17 cellular contexts compared by ENCODE assay signal in genomic region chr9:33465096-33465495, GRCh38. TPM values are rescaled to one million over a fixed set of nuclear protein-coding genes. Genes with fewer than 3 reads are reported as not detected.
"Had no signal": no experiment of that assay in that cellular context is flagged by ENCODE, and none has a peak within 500 bp of the region (broad histone marks: within the 10 kb centered on the region; RNA-seq: fewer than 3 reads in every experiment).

No MANE protein-coding gene starts in this region.

- H3K27me3 ChIP-seq: breast epithelium, right atrium auricular region had no signal

- H3K4me1 ChIP-seq: breast epithelium, prostate gland, right atrium auricular region had no signal

- H3K4me3 Mint-ChIP-seq: activated CD4-positive, alpha-beta T cell treated with anti-CD3 and anti-CD28 coated beads, Interleukin-2, amount 10 ng/mL, durations not matched to agents 24 days and 14 days; immature natural killer cell; neural crest cell; stimulated activated naive CD8-positive, alpha-beta T cell treated with anti-CD3 and anti-CD28 coated beads, Interleukin-15, amount 100 ng/mL, for 72 hours had no signal

- H3K27me3 Mint-ChIP-seq: activated CD4-positive, alpha-beta T cell treated with anti-CD3 and anti-CD28 coated beads, Interleukin-2, amount 10 ng/mL, durations not matched to agents 24 days and 14 days; stimulated activated naive CD8-positive, alpha-beta T cell treated with anti-CD3 and anti-CD28 coated beads, Interleukin-15, amount 100 ng/mL, for 72 hours had no signal

- H3K27ac Mint-ChIP-seq: activated CD4-positive, alpha-beta T cell treated with anti-CD3 and anti-CD28 coated beads, Interleukin-2, amount 10 ng/mL, durations not matched to agents 24 days and 14 days had no signal

- H3K4me3 ChIP-seq: breast epithelium, prostate gland, right atrium auricular region had no signal

- ATAC-seq: stimulated activated naive CD8-positive, alpha-beta T cell treated with anti-CD3 and anti-CD28 coated beads, Interleukin-15, amount 100 ng/mL, for 72 hours had no signal

- H3K27ac ChIP-seq: breast epithelium, right atrium auricular region had no signal

- H3K4me1 Mint-ChIP-seq: activated CD4-positive, alpha-beta T cell treated with anti-CD3 and anti-CD28 coated beads, Interleukin-2, amount 10 ng/mL, durations not matched to agents 24 days and 14 days; immature natural killer cell; neural crest cell had no signal

- H3K9me3 Mint-ChIP-seq: activated CD4-positive, alpha-beta T cell treated with anti-CD3 and anti-CD28 coated beads, Interleukin-2, amount 10 ng/mL, durations not matched to agents 24 days and 14 days; immature natural killer cell; neural crest cell; stimulated activated naive CD8-positive, alpha-beta T cell treated with anti-CD3 and anti-CD28 coated beads, Interleukin-15, amount 100 ng/mL, for 72 hours had no signal

- DNase-seq: activated CD4-positive, alpha-beta T cell treated with anti-CD3 and anti-CD28 coated beads, Interleukin-2, amount 10 ng/mL, durations not matched to agents 24 days and 14 days; activated CD8-positive, alpha-beta memory T cell treated with anti-CD3 and anti-CD28 coated beads, Interleukin-2, amount 50 U/mL, for 48 hours; activated T-cell treated with anti-CD3 and anti-CD28 coated beads, Interleukin-2, amount 50 U/mL, for 48 hours; cerebellar nuclear complex; effector CD8-positive, alpha-beta T cell; immature natural killer cell; midbrain; stimulated activated naive CD8-positive, alpha-beta T cell treated with anti-CD3 and anti-CD28 coated beads, Interleukin-15, amount 100 ng/mL, for 72 hours; T-helper 1 cell; T1000; trophoblast cell had no signal

- H3K9me3 ChIP-seq: breast epithelium, prostate gland, right atrium auricular region had no signal

RNA-seq across cellular contexts. Expression of gene ANKRD18B, which starts 59.0 kb away (rescaled TPM):
- total RNA-seq: breast epithelium, osteoblast, skeletal muscle tissue had no signal
- polyA plus RNA-seq: immature natural killer cell had no signal
